9 cellular contexts compared by ENCODE assay signal in the genomic region with DNA sequence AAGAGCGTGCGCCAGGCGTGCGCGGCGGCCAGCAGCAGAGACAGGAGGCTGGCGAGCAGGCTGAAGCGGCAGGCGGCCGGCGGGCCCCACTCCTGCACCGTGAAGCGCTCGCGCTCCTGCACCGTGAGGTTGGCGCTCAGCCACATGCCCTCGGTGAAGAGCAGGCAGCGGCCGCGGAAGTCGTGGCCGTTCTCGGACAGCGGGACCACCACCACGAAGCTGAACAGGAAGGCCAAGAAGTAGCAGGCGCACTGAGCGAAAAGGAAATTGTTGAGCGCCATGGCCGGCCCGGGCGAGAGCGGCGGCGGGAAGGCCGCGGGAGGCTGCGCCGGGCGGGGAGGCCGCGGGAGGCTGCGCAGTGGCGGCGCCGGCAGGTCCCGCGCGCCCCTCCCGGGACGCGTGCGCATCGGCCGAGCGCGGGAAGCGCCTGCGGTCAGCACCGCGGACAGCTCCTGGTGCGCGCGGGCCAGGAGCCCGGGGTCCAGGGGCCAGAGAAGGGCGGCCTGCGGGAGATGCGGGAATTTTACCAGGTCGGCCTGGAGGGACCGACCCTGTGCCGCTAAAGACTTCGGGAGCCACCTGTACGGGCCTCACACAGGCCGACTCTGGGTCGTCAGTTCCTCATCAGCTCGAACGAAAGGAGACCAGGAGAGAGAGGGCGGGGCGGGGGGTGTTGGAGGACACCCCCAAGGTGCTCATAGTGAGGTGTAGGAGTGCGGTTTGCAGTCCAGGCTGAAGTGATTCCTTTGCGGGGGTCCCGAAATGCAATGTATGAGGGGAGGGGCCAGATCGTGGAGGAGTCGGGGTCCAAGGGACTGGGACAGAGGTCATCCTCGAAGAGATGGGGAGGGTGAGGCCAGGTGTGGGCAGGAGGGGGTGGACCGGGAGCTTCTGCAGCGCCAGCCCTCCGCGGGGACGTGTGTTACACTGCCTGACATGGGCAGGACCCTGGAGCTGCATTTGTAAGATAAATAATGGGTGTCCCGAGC. TPM values are rescaled to one million over a fixed set of nuclear protein-coding genes. Genes with fewer than 3 reads are reported as not detected.
A peak's percentile ranks its signal among the peaks of the same experiment; 100 is the strongest.
DNase-seq lines count a peak whose midpoint lies in the region; TF ChIP-seq lines count a peak whose summit lies in the region.
"Had no signal": no experiment of that assay in that cellular context is flagged by ENCODE, and none has a peak within 500 bp of the region (broad histone marks: within the 10 kb centered on the region; RNA-seq: fewer than 3 reads in every experiment).

TMEM179 (minus strand) TSS at position 312 of the 989 bp plus-strand sequence; CDS start at position 281, 31 bp downstream.

- peak within 1 kb of the TSS in 1 of 4 donors; percentile 23 for H3K4me3 ChIP-seq in adrenal gland
- peak within 1 kb of the TSS; percentile 39 for H3K4me3 ChIP-seq in iPS-18c (ENCODE audit: insufficient read depth, low read depth, low read length)

- H3K36me3 ChIP-seq in adrenal gland (replicated peaks in 1 of 2), result no peaks in the 10 kb centered on the region

- no peak for TF ChIP-seq POLR2A in adrenal gland (IDR thresholded peaks at IDR 0.05)

- H3K27ac ChIP-seq in adrenal gland, result peak within 1 kb of the TSS in 2 of 5 donors; percentile 34 to 60
- H3K27ac ChIP-seq: KMS-11 had no signal

- H3K9me3 ChIP-seq in adrenal gland (replicated peaks in 1 of 3) (no peaks in the 10 kb centered on the region), iPS-18c (ENCODE audit: control insufficient read depth, insufficient read depth, low read length) (no peaks in the 10 kb centered on the region)

- intact Hi-C loops in adrenal gland (cut with DNase I), result no loop called here

- H3K27me3 ChIP-seq in adrenal gland, result peaks cover 20% of the 10 kb centered on the region

- 6 to 17% (median 9%) methylated on average over 33 to 91 of the region's 91 CpGs for WGBS in adrenal gland, 4 donors

- no peaks in the 10 kb centered on the region for H3K4me1 ChIP-seq in adrenal gland (replicated peaks in 1 of 2)

- peak; percentile 11 for DNase-seq in activated T-cell treated with anti-CD3 and anti-CD28 coated beads for 48 hours (ENCODE audit: low read depth)
- DNase-seq in activated T-cell treated with anti-CD3 and anti-CD28 coated beads for 4 hours, result no peak
- peak in 4 of 7 donors; percentile 14 to 57 (median 40) for DNase-seq in adrenal gland
- peak; percentile 55 for DNase-seq in superior temporal gyrus (ENCODE audit: extremely low spot score)
- no peak for DNase-seq in GF-D8 (lab: John Stamatoyannopoulos, UW)
- no peak for DNase-seq in T-helper 9 cell
- DNase-seq in HCEC 1CT, result no peak

- TF ChIP-seq CTCF in adrenal gland (IDR thresholded peaks at IDR 0.05), result no peak

RNA-seq across cellular contexts. Expression of gene TMEM179, which starts in this region (rescaled TPM):
- total RNA-seq in adrenal gland, result 10 to 100 TPM in 6 of 8 donors, 1 to 10 TPM in 2; 4.3 to 46.5 (median 13.2) TPM
- polyA plus RNA-seq in adrenal gland, result 10 to 100 TPM in 2 of 3 donors, 1 to 10 TPM in 1; 4.5 to 76.7 (median 17.9) TPM

Comparison
In these comparisons a context has a peak if more than half of its experiments do, and no peak if none do; other contexts are left out.
1. DNase-seq: peak in activated T-cell treated with anti-CD3 and anti-CD28 coated beads for 48 hours (single experiment), adrenal gland (4 of 7) and superior temporal gyrus (single experiment); none in activated T-cell treated with anti-CD3 and anti-CD28 coated beads for 4 hours (single experiment), GF-D8 (single experiment), T-helper 9 cell (single experiment) and HCEC 1CT (single experiment).